17 cellular contexts compared by ENCODE assay signal in genomic region chr1:24955779-24956365, GRCh38. TPM values are rescaled to one million over a fixed set of nuclear protein-coding genes. Genes with fewer than 3 reads are reported as not detected.
DNase-seq lines count a peak whose midpoint lies in the region; ATAC-seq, FAIRE-seq and TF ChIP-seq lines count a peak whose summit lies in the region.
"Had no signal": no experiment of that assay in that cellular context is flagged by ENCODE, and none has a peak within 500 bp of the region (broad histone marks: within the 10 kb centered on the region; RNA-seq: fewer than 3 reads in every experiment).

No MANE protein-coding gene starts in this region.

- peak overlapping the region; percentile 95 for H3K27ac Mint-ChIP-seq in activated naive CD4-positive, alpha-beta T cell treated with anti-CD3 and anti-CD28 coated beads for 36 hours
- H3K27ac Mint-ChIP-seq in astrocyte (ENCODE audit: unreplicated experiment), result peak overlapping the region; percentile 53
- H3K27ac Mint-ChIP-seq in stimulated activated effector memory CD8-positive, alpha-beta T cell treated with anti-CD3 and anti-CD28 coated beads, Interleukin-12 subunit alpha, Interleukin-12 subunit beta, amount 100 ng/mL, for 72 hours, result peak overlapping the region; percentile 91

- intact Hi-C loops in activated naive CD4-positive, alpha-beta T cell treated with anti-CD3 and anti-CD28 coated beads for 36 hours (cut with micrococcal nuclease), result loop anchor here (1.0 to 10.0 kb wide), 12 partner anchors 9 to 519 kb away; partner anchors contain the start of genes CLIC4 and RUNX3
- intact Hi-C loops in Right ventricle myocardium superior (cut with DNase I), result no loop called here

- H3K36me3 Mint-ChIP-seq in activated naive CD4-positive, alpha-beta T cell treated with anti-CD3 and anti-CD28 coated beads for 36 hours (ENCODE audit: low read depth), result peaks cover 69% of the 10 kb centered on the region
- H3K36me3 Mint-ChIP-seq in astrocyte (ENCODE audit: low read depth, unreplicated experiment), result peaks cover 2% of the 10 kb centered on the region
- H3K36me3 Mint-ChIP-seq in stimulated activated effector memory CD8-positive, alpha-beta T cell treated with anti-CD3 and anti-CD28 coated beads, Interleukin-12 subunit alpha, Interleukin-12 subunit beta, amount 100 ng/mL, for 72 hours, result peaks cover 100% of the 10 kb centered on the region

- H4K20me1 ChIP-seq in OCI-LY3 (ENCODE audit: insufficient read depth, low read length), result no peaks in the 10 kb centered on the region
- no peaks in the 10 kb centered on the region for H4K20me1 ChIP-seq in astrocyte (ENCODE audit: insufficient read depth, low read length)

- no peaks in the 10 kb centered on the region for H3K36me3 ChIP-seq in OCI-LY3 (replicated peaks; ENCODE audit: low read depth, low read length)
- no peaks in the 10 kb centered on the region for H3K36me3 ChIP-seq in astrocyte (ENCODE audit: insufficient read depth, low read length)
- H3K36me3 ChIP-seq: ascending aorta, gastrocnemius medialis, left ventricle myocardium inferior, right lobe of liver had no signal

- ATAC-seq in stimulated activated effector memory CD8-positive, alpha-beta T cell treated with anti-CD3 and anti-CD28 coated beads, Interleukin-12 subunit alpha, Interleukin-12 subunit beta, amount 100 ng/mL, for 72 hours, result no peak
- ATAC-seq in HG03571 (IDR thresholded peaks at IDR 0.05; ENCODE audit: unreplicated experiment) (no peak), Right ventricle myocardium superior (ENCODE audit: poor library complexity) (no peak)
- ATAC-seq: gastrocnemius medialis, HepG2 had no signal

- TF ChIP-seq CTCF in OCI-LY3 (IDR thresholded peaks at IDR 0.05; ENCODE audit: low read depth, low read length), result no peak
- TF ChIP-seq CTCF in astrocyte (IDR thresholded peaks at IDR 0.05; ENCODE audit: insufficient read depth, low read depth, low read length), result no peak

- peaks cover 88% of the 10 kb centered on the region for H3K4me1 Mint-ChIP-seq in activated naive CD4-positive, alpha-beta T cell treated with anti-CD3 and anti-CD28 coated beads for 36 hours (ENCODE audit: low read depth)
- H3K4me1 Mint-ChIP-seq in astrocyte (ENCODE audit: low read depth, unreplicated experiment), result peaks cover 16% of the 10 kb centered on the region
- H3K4me1 Mint-ChIP-seq in stimulated activated effector memory CD8-positive, alpha-beta T cell treated with anti-CD3 and anti-CD28 coated beads, Interleukin-12 subunit alpha, Interleukin-12 subunit beta, amount 100 ng/mL, for 72 hours, result peaks cover 91% of the 10 kb centered on the region

- no peaks in the 10 kb centered on the region for H3K9me3 ChIP-seq in OCI-LY3 (ENCODE audit: insufficient read depth, low read length)
- no peaks in the 10 kb centered on the region for H3K9me3 ChIP-seq in astrocyte (ENCODE audit: insufficient read depth, low read depth, low read length)
- H3K9me3 ChIP-seq: ascending aorta, Caco-2, gastrocnemius medialis, left ventricle myocardium inferior, right lobe of liver had no signal

- H3K79me2 ChIP-seq in OCI-LY3 (ENCODE audit: low read length), result no peaks in the 10 kb centered on the region
- no peaks in the 10 kb centered on the region for H3K79me2 ChIP-seq in astrocyte (ENCODE audit: insufficient read depth, low read length)

- peak overlapping the region; percentile 89 for H3K4me3 Mint-ChIP-seq in activated naive CD4-positive, alpha-beta T cell treated with anti-CD3 and anti-CD28 coated beads for 36 hours
- H3K4me3 Mint-ChIP-seq in astrocyte (ENCODE audit: unreplicated experiment), result no peak overlapping the region
- peak overlapping the region; percentile 73 for H3K4me3 Mint-ChIP-seq in stimulated activated effector memory CD8-positive, alpha-beta T cell treated with anti-CD3 and anti-CD28 coated beads, Interleukin-12 subunit alpha, Interleukin-12 subunit beta, amount 100 ng/mL, for 72 hours

- no peak overlapping the region for H3K4me3 ChIP-seq in OCI-LY3 (ENCODE audit: low read length)
- no peak overlapping the region for H3K4me3 ChIP-seq in astrocyte (ENCODE audit: insufficient read depth, low read depth, low read length)
- H3K4me3 ChIP-seq: ascending aorta, gastrocnemius medialis, left ventricle myocardium inferior, right lobe of liver had no signal

- DNase-seq in activated naive CD4-positive, alpha-beta T cell treated with anti-CD3 and anti-CD28 coated beads for 36 hours, result no peak
- DNase-seq in activated naive CD4-positive, alpha-beta T cell treated with Interleukin-2 at 50 U/mL for 16 hours, result no peak
- DNase-seq in astrocyte (ENCODE audit: low read depth), result no peak
- no peak for DNase-seq in stimulated activated effector memory CD8-positive, alpha-beta T cell treated with anti-CD3 and anti-CD28 coated beads, Interleukin-12 subunit alpha, Interleukin-12 subunit beta, amount 100 ng/mL, for 72 hours (ENCODE audit: low spot score in 2 of 2)
- no peak for DNase-seq in effector CD4-positive, alpha-beta T cell
- DNase-seq in Right ventricle myocardium superior, result no peak
- DNase-seq: Caco-2, gastrocnemius medialis, left ventricle myocardium inferior, NCI-H187, NCI-H345 had no signal

- CTCF ChIA-PET in activated naive CD4-positive, alpha-beta T cell treated with anti-CD3 and anti-CD28 coated beads for 36 hours (lab: Charles Lee), result interaction anchor here (0.8 to 2.3 kb wide), 7 partner anchors 8 to 82 kb away, joined by 3 to 14 read pairs (median 4); no protein-coding TSS in a partner anchor

- no peak overlapping the region for H3K9ac ChIP-seq in OCI-LY3 (ENCODE audit: low read length)
- no peak overlapping the region for H3K9ac ChIP-seq in astrocyte (ENCODE audit: low read length)

- H3K4me1 ChIP-seq in OCI-LY3 (ENCODE audit: low read length), result peaks cover 44% of the 10 kb centered on the region
- peaks cover 17% of the 10 kb centered on the region for H3K4me1 ChIP-seq in astrocyte (ENCODE audit: insufficient read depth, low read length)
- H3K4me1 ChIP-seq: ascending aorta, Caco-2, gastrocnemius medialis, left ventricle myocardium inferior, right lobe of liver had no signal

- 0 out of 2 replicates have a peak overlapping the region, but pooled peaks have one; percentile 3 for H3K4me2 ChIP-seq in OCI-LY3 (ENCODE audit: low read length)
- H3K4me2 ChIP-seq in astrocyte (ENCODE audit: low read length), result peak overlapping the region; percentile 63

- no peaks in the 10 kb centered on the region for H3K9me3 Mint-ChIP-seq in activated naive CD4-positive, alpha-beta T cell treated with anti-CD3 and anti-CD28 coated beads for 36 hours
- no peaks in the 10 kb centered on the region for H3K9me3 Mint-ChIP-seq in astrocyte (ENCODE audit: unreplicated experiment)
- H3K9me3 Mint-ChIP-seq in stimulated activated effector memory CD8-positive, alpha-beta T cell treated with anti-CD3 and anti-CD28 coated beads, Interleukin-12 subunit alpha, Interleukin-12 subunit beta, amount 100 ng/mL, for 72 hours, result no peaks in the 10 kb centered on the region

- H3K27ac ChIP-seq in OCI-LY3 (ENCODE audit: low read length) (no peak overlapping the region), astrocyte (ENCODE audit: low read depth, low read length) (no peak overlapping the region)
- H3K27ac ChIP-seq: ascending aorta, gastrocnemius medialis, left ventricle myocardium inferior, right lobe of liver had no signal

- no peaks in the 10 kb centered on the region for H3K27me3 Mint-ChIP-seq in activated naive CD4-positive, alpha-beta T cell treated with anti-CD3 and anti-CD28 coated beads for 36 hours (ENCODE audit: low read depth)
- H3K27me3 Mint-ChIP-seq in astrocyte (ENCODE audit: low read depth, unreplicated experiment), result peaks cover 11% of the 10 kb centered on the region

- H3K27me3 ChIP-seq in OCI-LY3 (ENCODE audit: low read depth, low read length), result no peaks in the 10 kb centered on the region; the same call in 1 of the 2 replicates
- H3K27me3 ChIP-seq in astrocyte (ENCODE audit: insufficient read depth, low read length), result no peaks in the 10 kb centered on the region
- H3K27me3 ChIP-seq: ascending aorta, gastrocnemius medialis, right lobe of liver had no signal

- H2AFZ ChIP-seq in OCI-LY3 (ENCODE audit: low read depth, low read length) (no peak overlapping the region), astrocyte (ENCODE audit: low read depth, low read length) (no peak overlapping the region)

- FAIRE-seq in astrocyte (lab: Jason Lieb, UNC), result no peak
- FAIRE-seq: colon, HepG2 had no signal

RNA-seq across cellular contexts. Expression of gene RUNX3, which starts 25.8 kb away (rescaled TPM):
- 10 to 100 TPM; 72.3 to 83.8 TPM for total RNA-seq in activated naive CD4-positive, alpha-beta T cell treated with anti-CD3 and anti-CD28 coated beads for 36 hours
- total RNA-seq in astrocyte, result 2.1 and 2.5 TPM in 2 replicates
- 1.0 TPM for total RNA-seq in Right ventricle myocardium superior

Comparison
In these comparisons a context has a peak if more than half of its experiments do, and no peak if none do; other contexts are left out.
1. RNA of gene RUNX3, which starts 25.8 kb away (total RNA-seq): 72.3 to 83.8 TPM in activated naive CD4-positive, alpha-beta T cell treated with anti-CD3 and anti-CD28 coated beads for 36 hours; 2.1 to 2.5 TPM in astrocyte and 1.0 TPM in Right ventricle myocardium superior (single experiment); every median in the first group is over 10 times any median in the second.
2. Peak in every context shown above with its lines, with median percentiles within 50 percentile points of each other: H3K27ac Mint-ChIP-seq.